Comparison of ENCODE assay signal across 16 cellular contexts in genomic region chr9:134619983-134620612, GRCh38. TPM values are rescaled to one million over a fixed set of nuclear protein-coding genes. Genes with fewer than 3 reads are reported as not detected.
DNase-seq lines count a peak whose midpoint lies in the region; ATAC-seq lines count a peak whose summit lies in the region.
"Had no signal": no experiment of that assay in that cellular context is flagged by ENCODE, and none has a peak within 500 bp of the region (broad histone marks: within the 10 kb centered on the region; RNA-seq: fewer than 3 reads in every experiment).

No MANE protein-coding gene starts in this region.

- ATAC-seq in Right ventricle myocardium inferior (no peak), HG03045 (IDR thresholded peaks at IDR 0.05; ENCODE audit: unreplicated experiment) (no peak), HG03175 (IDR thresholded peaks at IDR 0.05; ENCODE audit: unreplicated experiment) (no peak)
- ATAC-seq: activated CD4-positive, alpha-beta T cell treated with anti-CD3 and anti-CD28 coated beads for 36 hours; body of pancreas; gastrocnemius medialis had no signal

- DNase-seq in cardiac septum (ENCODE audit: low spot score): peak; percentile 68
- DNase-seq in Right ventricle myocardium inferior (ENCODE audit: missing footprints): no peak
- DNase-seq in activated CD8-positive, alpha-beta memory T cell treated with anti-CD3 and anti-CD28 coated beads, Interleukin-2, amount 50 U/mL, for 48 hours: peak; percentile 34
- DNase-seq in mesenteric fat pad (ENCODE audit: low spot score): peak; percentile 76
- peak; percentile 37 for DNase-seq in ureter (ENCODE audit: low spot score)
- no peak for DNase-seq in DMS79 (lab: John Stamatoyannopoulos, UW)
- DNase-seq: activated CD4-positive, alpha-beta T cell treated with anti-CD3 and anti-CD28 coated beads for 36 hours; body of pancreas; CD8-positive, alpha-beta memory T cell; Karpas-422; NCI-H2171 treated with DMSO at 0.1 percent for 48 hours; NCI-H774; T-helper 9 cell had no signal

- intact Hi-C loops in cardiac septum (cut with DNase I) (no loop called here), Right ventricle myocardium inferior (cut with DNase I) (no loop called here)

RNA-seq across cellular contexts. Expression of gene COL5A1, which starts 21.5 kb away (rescaled TPM):
- 21.6 TPM for total RNA-seq in cardiac septum
- 18.7 TPM for total RNA-seq in Right ventricle myocardium inferior
- total RNA-seq in mesenteric fat pad: 84.7 TPM
- 64.7 TPM for total RNA-seq in ureter

Comparison
In these comparisons a context has a peak if more than half of its experiments do, and no peak if none do; other contexts are left out.
1. DNase-seq: peak in cardiac septum (single experiment), activated CD8-positive, alpha-beta memory T cell treated with anti-CD3 and anti-CD28 coated beads, Interleukin-2, amount 50 U/mL, for 48 hours (single experiment), mesenteric fat pad (single experiment) and ureter (single experiment); none in Right ventricle myocardium inferior (single experiment) and DMS79 (single experiment).